Comparison of ENCODE assay signal across 23 cellular contexts in genomic region chr21:38667466-38667865, GRCh38.
"Had no signal": no experiment of that assay in that cellular context is flagged by ENCODE, and none has a peak within 500 bp of the region (broad histone marks: within the 10 kb centered on the region; RNA-seq: fewer than 3 reads in every experiment).

No MANE protein-coding gene starts in this region.

- H3K27ac ChIP-seq: brain microvascular endothelial cell, SJSA1 had no signal

- ATAC-seq: activated CD8-positive, alpha-beta T cell treated with anti-CD3 and anti-CD28 coated beads for 36 hours; activated T-cell treated with anti-CD3 and anti-CD28 coated beads, Interleukin-2, amount 50 U/mL, for 72 hours; PC-3; T-helper 17 cell had no signal

- H3K9me3 ChIP-seq: SJSA1 had no signal

- H3K4me3 ChIP-seq: SJSA1 had no signal

- DNase-seq: activated CD4-positive, alpha-beta T cell treated with anti-CD3 and anti-CD28 coated beads, Interleukin-2, amount 10 ng/mL, durations not matched to agents 7 days and 5 days; activated CD4-positive, CD25-positive, alpha-beta regulatory T cell; activated CD8-positive, alpha-beta memory T cell treated with anti-CD3 and anti-CD28 coated beads, Interleukin-2, amount 50 U/mL, for 4 hours; activated CD8-positive, alpha-beta T cell treated with anti-CD3 and anti-CD28 coated beads for 36 hours; activated gamma-delta T cell treated with Interleukin-2 at 50 U/mL for 16 hours; activated naive CD4-positive, alpha-beta T cell treated with anti-CD3 and anti-CD28 coated beads, Interleukin-2, amount 10 ng/mL, durations not matched to agents 7 days and 5 days; activated naive CD8-positive, alpha-beta T cell treated with anti-CD3 and anti-CD28 coated beads for 36 hours; activated T-cell treated with anti-CD3 and anti-CD28 coated beads, Interleukin-2, amount 50 U/mL, for 72 hours; brain microvascular endothelial cell; cerebellar nuclear complex; KBM-7; NCI-H1105; NCI-H1436; NCI-H1694 treated with DMSO at 0.1 percent for 48 hours; NCI-H2081; NCI-H510A treated with DMSO at 0.1 percent for 48 hours; NCI-H69; NK-92 treated with Interleukin-12 subunit alpha and Interleukin-12 subunit beta, amount 100 ng/mL, for 24 hours; PC-3; SHP77; T-helper 17 cell; T-helper 9 cell had no signal

- H3K36me3 ChIP-seq: brain microvascular endothelial cell, SJSA1 had no signal
